ENCODE assay signal across 1 cellular context in genomic region chr17:79840204-79840988, GRCh38.
TF ChIP-seq lines count a peak whose summit lies in the region.

No MANE protein-coding gene starts in this region.

TF ChIP-seq in IMR-90, 13 proteins besides CTCF, POLR2A, EP300 and RAD21 (continued from another document):
- TF ChIP-seq NFE2L2 (IDR thresholded peaks at IDR 0.05; ENCODE audit: low read depth, low read length) = no peak
- TF ChIP-seq RFX5 (IDR thresholded peaks at IDR 0.05; ENCODE audit: low read depth, low read length) = no peak
